ENCODE assay signal across 6 cellular contexts in the genomic region with DNA sequence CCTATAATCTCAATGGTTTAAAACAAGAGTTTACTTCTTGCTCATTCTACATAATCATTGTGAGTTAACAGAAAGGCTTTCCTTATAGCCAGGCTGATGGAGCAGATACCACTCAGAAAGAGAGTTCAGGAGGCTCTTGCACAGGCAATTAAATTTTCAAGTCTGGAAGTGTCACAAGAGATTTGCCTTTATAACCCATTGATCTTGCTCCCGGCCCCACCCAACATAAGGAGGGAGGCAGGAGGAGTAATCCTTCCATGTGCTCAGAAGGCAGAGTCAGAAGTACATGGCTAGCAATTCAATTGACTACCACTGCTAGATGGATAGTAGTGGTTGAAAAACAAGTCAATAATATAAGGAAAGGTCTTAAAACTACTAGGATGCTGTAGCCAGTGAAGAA.
"Had no signal": no experiment of that assay in that cellular context is flagged by ENCODE, and none has a peak within 500 bp of the region (broad histone marks: within the 10 kb centered on the region; RNA-seq: fewer than 3 reads in every experiment).

No MANE protein-coding gene starts in this region.

- H3K4me1 Mint-ChIP-seq: GM23338, H9, IgD-negative memory B cell had no signal

- H3K4me3 Mint-ChIP-seq: GM23338, H9, IgD-negative memory B cell had no signal

- H3K27ac Mint-ChIP-seq: GM23338, H9, IgD-negative memory B cell had no signal

- ATAC-seq: GM23338, HepG2 had no signal

- H3K27ac ChIP-seq: HL-60 had no signal

- H3K27me3 Mint-ChIP-seq: IgD-negative memory B cell had no signal

- DNase-seq: H9, HCEC 1CT had no signal

- H3K4me3 ChIP-seq: GM23338 had no signal
